Comparison of ENCODE assay signal across 6 cellular contexts in genomic region chr3:19808834-19809233, GRCh38.
"Had no signal": no experiment of that assay in that cellular context is flagged by ENCODE, and none has a peak within 500 bp of the region (broad histone marks: within the 10 kb centered on the region; RNA-seq: fewer than 3 reads in every experiment).

No MANE protein-coding gene starts in this region.

- H3K27ac ChIP-seq: GM23248, HL-60 had no signal

- H3K27ac Mint-ChIP-seq: IgD-negative memory B cell had no signal

- H3K27me3 Mint-ChIP-seq: IgD-negative memory B cell had no signal

- H3K9me3 Mint-ChIP-seq: IgD-negative memory B cell had no signal

- H3K4me3 ChIP-seq: GM23248 had no signal

- DNase-seq: GM23248, HCEC 1CT, KBM-7 had no signal

- H3K9ac ChIP-seq: GM23248 had no signal

- H3K4me1 Mint-ChIP-seq: IgD-negative memory B cell had no signal

- ATAC-seq: HepG2 had no signal

- H3K4me3 Mint-ChIP-seq: IgD-negative memory B cell had no signal

- H3K36me3 Mint-ChIP-seq: IgD-negative memory B cell had no signal
